Comparison of ENCODE assay signal across 30 cellular contexts in genomic region chr2:188403676-188404075, GRCh38.
"Had no signal": no experiment of that assay in that cellular context is flagged by ENCODE, and none has a peak within 500 bp of the region (broad histone marks: within the 10 kb centered on the region; RNA-seq: fewer than 3 reads in every experiment).

No MANE protein-coding gene starts in this region.

- H3K27me3 Mint-ChIP-seq: activated naive CD8-positive, alpha-beta T cell treated with anti-CD3 and anti-CD28 coated beads for 36 hours; naive B cell; stimulated activated naive B cell treated with anti-CD40 and anti-IgM and Interleukin-4, amounts not matched to agents 10 μg/mL and 1 μg/mL and 100 μg/mL, for 72 hours had no signal

- H2AFZ ChIP-seq: parathyroid adenoma had no signal

- H3K36me3 ChIP-seq: adrenal gland, ascending aorta, breast epithelium, esophagus muscularis mucosa, left ventricle myocardium inferior, right atrium auricular region, stomach, suprapubic skin, tibial artery, upper lobe of right lung had no signal

- H3K4me1 ChIP-seq: adrenal gland, breast epithelium, esophagus muscularis mucosa, left ventricle myocardium inferior, parathyroid adenoma, psoas muscle, right atrium auricular region, stomach, suprapubic skin, tibial artery, upper lobe of right lung had no signal

- H3K79me2 ChIP-seq: parathyroid adenoma had no signal

- ATAC-seq: activated T-cell treated with anti-CD3 and anti-CD28 coated beads, Interleukin-2, amount 50 U/mL, for 72 hours; psoas muscle; stimulated activated naive B cell treated with anti-CD40 and anti-IgM and Interleukin-4, amounts not matched to agents 10 μg/mL and 1 μg/mL and 100 μg/mL, for 72 hours had no signal

- H3K4me1 Mint-ChIP-seq: activated naive CD8-positive, alpha-beta T cell treated with anti-CD3 and anti-CD28 coated beads for 36 hours; naive B cell; stimulated activated naive B cell treated with anti-CD40 and anti-IgM and Interleukin-4, amounts not matched to agents 10 μg/mL and 1 μg/mL and 100 μg/mL, for 72 hours had no signal

- H3K4me3 Mint-ChIP-seq: activated naive CD4-positive, alpha-beta T cell treated with anti-CD3 and anti-CD28 coated beads for 36 hours; activated naive CD8-positive, alpha-beta T cell treated with anti-CD3 and anti-CD28 coated beads for 36 hours; activated T-cell treated with anti-CD3 and anti-CD28 coated beads, Interleukin-2, amount 50 U/mL, for 72 hours; naive B cell; stimulated activated naive B cell treated with anti-CD40 and anti-IgM and Interleukin-4, amounts not matched to agents 10 μg/mL and 1 μg/mL and 100 μg/mL, for 72 hours had no signal

- H3K9ac ChIP-seq: parathyroid adenoma had no signal

- H3K27me3 ChIP-seq: adrenal gland, ascending aorta, breast epithelium, esophagus muscularis mucosa, right atrium auricular region, stomach, suprapubic skin, tibial artery, upper lobe of right lung had no signal

- DNase-seq: activated CD4-positive, alpha-beta T cell treated with anti-CD3 and anti-CD28 coated beads for 4 hours; activated CD4-positive, alpha-beta T cell treated with anti-CD3 and anti-CD28 coated beads, Interleukin-2, amount 50 U/mL, for 4 hours; activated naive CD4-positive, alpha-beta T cell treated with anti-CD3 and anti-CD28 coated beads for 36 hours; activated naive CD8-positive, alpha-beta T cell treated with anti-CD3 and anti-CD28 coated beads for 36 hours; activated T-cell treated with anti-CD3 and anti-CD28 coated beads for 4 hours; activated T-cell treated with anti-CD3 and anti-CD28 coated beads, Interleukin-2, amount 50 U/mL, for 72 hours; adrenal gland; central memory CD4-positive, alpha-beta T cell; dermis blood vessel endothelial cell; effector CD4-positive, alpha-beta T cell; hypothalamus; left ventricle myocardium inferior; naive B cell; psoas muscle; stimulated activated CD4-positive, alpha-beta T cell treated with anti-CD3 and anti-CD28 coated beads, Interleukin-15, amount 100 ng/mL, for 24 hours; stimulated activated CD4-positive, alpha-beta T cell treated with anti-CD3 and anti-CD28 coated beads, Interleukin-2, amount 100 ng/mL, for 24 hours; stimulated activated naive B cell treated with anti-CD40 and anti-IgM and Interleukin-4, amounts not matched to agents 10 μg/mL and 1 μg/mL and 100 μg/mL, for 72 hours; stomach; T-helper 1 cell; tibial artery; upper lobe of right lung had no signal

- H3K27ac ChIP-seq: adrenal gland, ascending aorta, breast epithelium, esophagus muscularis mucosa, left ventricle myocardium inferior, parathyroid adenoma, psoas muscle, right atrium auricular region, stomach, suprapubic skin, tibial artery, upper lobe of right lung, VCaP had no signal

- H3K27ac Mint-ChIP-seq: activated naive CD4-positive, alpha-beta T cell treated with anti-CD3 and anti-CD28 coated beads for 36 hours; activated naive CD8-positive, alpha-beta T cell treated with anti-CD3 and anti-CD28 coated beads for 36 hours; activated T-cell treated with anti-CD3 and anti-CD28 coated beads, Interleukin-2, amount 50 U/mL, for 72 hours; naive B cell; stimulated activated naive B cell treated with anti-CD40 and anti-IgM and Interleukin-4, amounts not matched to agents 10 μg/mL and 1 μg/mL and 100 μg/mL, for 72 hours had no signal

- H3K36me3 Mint-ChIP-seq: activated naive CD8-positive, alpha-beta T cell treated with anti-CD3 and anti-CD28 coated beads for 36 hours; stimulated activated naive B cell treated with anti-CD40 and anti-IgM and Interleukin-4, amounts not matched to agents 10 μg/mL and 1 μg/mL and 100 μg/mL, for 72 hours had no signal

- FAIRE-seq: colon, frontal cortex had no signal

- H3K4me3 ChIP-seq: adrenal gland, ascending aorta, breast epithelium, esophagus muscularis mucosa, left ventricle myocardium inferior, psoas muscle, right atrium auricular region, stomach, suprapubic skin, tibial artery, upper lobe of right lung had no signal
